Comparison of ENCODE assay signal across 8 cellular contexts in genomic region chr3:141940204-141940776, GRCh38.
DNase-seq lines count a peak whose midpoint lies in the region; ATAC-seq and TF ChIP-seq lines count a peak whose summit lies in the region.

No MANE protein-coding gene starts in this region.

- DNase-seq in DMS79 (lab: John Stamatoyannopoulos, UW) (peak; percentile 95), NCI-H1092 (lab: John Stamatoyannopoulos, UW) (peak; percentile 72), WERI-Rb-1 (peak; percentile 43), foreskin keratinocyte (peak; percentile 99 to 100)
- peak; percentile 51 for DNase-seq in stimulated activated CD4-positive, alpha-beta T cell treated with anti-CD3 and anti-CD28 coated beads, Interleukin-4, amount 100 ng/mL, for 24 hours
- DNase-seq in CD8-positive, alpha-beta memory T cell = no peak

- H3K4me3 Mint-ChIP-seq in CD8-positive, alpha-beta memory T cell = no peak overlapping the region

- no peaks in the 10 kb centered on the region for H3K9me3 ChIP-seq in WERI-Rb-1 (ENCODE audit: severe bottlenecking)
- no peaks in the 10 kb centered on the region for H3K9me3 ChIP-seq in CD8-positive, alpha-beta memory T cell (ENCODE audit: low read length)

- ATAC-seq in foreskin keratinocyte (peak; percentile 95), GM21367 (IDR thresholded peaks at IDR 0.05; ENCODE audit: unreplicated experiment) (no peak), GM18517 (IDR thresholded peaks at IDR 0.05; ENCODE audit: unreplicated experiment) (no peak)

- peak overlapping the region in 2 of 8 donors; percentile 27 to 38 for H3K27ac Mint-ChIP-seq in CD8-positive, alpha-beta memory T cell

- CTCF ChIA-PET in CD8-positive, alpha-beta memory T cell (lab: Charles Lee) = interaction anchor here (0.6 kb wide), 1 partner anchor 356 kb away, joined by 5 read pairs; no protein-coding TSS in a partner anchor

- H3K4me1 Mint-ChIP-seq in CD8-positive, alpha-beta memory T cell = no peaks in the 10 kb centered on the region

- H3K36me3 Mint-ChIP-seq in CD8-positive, alpha-beta memory T cell = no peaks in the 10 kb centered on the region

- H3K27me3 ChIP-seq in WERI-Rb-1 (ENCODE audit: insufficient read depth, low read depth, severe bottlenecking) = no peaks in the 10 kb centered on the region
- H3K27me3 ChIP-seq in foreskin keratinocyte = no peaks in the 10 kb centered on the region
- no peaks in the 10 kb centered on the region for H3K27me3 ChIP-seq in CD8-positive, alpha-beta memory T cell (ENCODE audit: insufficient read depth, low read length, poor library complexity, severe bottlenecking)

- POLR2A ChIA-PET in CD8-positive, alpha-beta memory T cell (lab: Charles Lee) = no interaction called here

- no peaks in the 10 kb centered on the region for H3K9me3 Mint-ChIP-seq in CD8-positive, alpha-beta memory T cell

- TF ChIP-seq CTCF in WERI-Rb-1 (IDR thresholded peaks at IDR 0.05; ENCODE audit: low read depth, low read length) = peak; percentile 28; the same call in 1 of the 2 replicates
- peak; percentile 52 for TF ChIP-seq CTCF in foreskin keratinocyte (conservative IDR thresholded peaks at IDR 0.05)

- no peaks in the 10 kb centered on the region for H3K36me3 ChIP-seq in WERI-Rb-1
- no peaks in the 10 kb centered on the region for H3K36me3 ChIP-seq in CD8-positive, alpha-beta memory T cell (ENCODE audit: insufficient read depth, low read length)

- H3K27ac ChIP-seq in WERI-Rb-1 (no peak overlapping the region), foreskin keratinocyte (peak overlapping the region; percentile 19)
- H3K27ac ChIP-seq in CD8-positive, alpha-beta memory T cell (ENCODE audit: low read depth, low read length) = no peak overlapping the region

- H3K4me1 ChIP-seq in foreskin keratinocyte = peaks cover 14% of the 10 kb centered on the region
- H3K4me1 ChIP-seq in CD8-positive, alpha-beta memory T cell (ENCODE audit: insufficient read depth, low read length) = no peaks in the 10 kb centered on the region

- no peaks in the 10 kb centered on the region for H3K27me3 Mint-ChIP-seq in CD8-positive, alpha-beta memory T cell

- no peak overlapping the region for H3K4me3 ChIP-seq in WERI-Rb-1 (ENCODE audit: low read depth, low read length)
- H3K4me3 ChIP-seq in CD8-positive, alpha-beta memory T cell (ENCODE audit: low read length) = no peak overlapping the region

Comparison
In these comparisons a context has a peak if more than half of its experiments do, and no peak if none do; other contexts are left out.
1. DNase-seq: peak in DMS79 (single experiment), NCI-H1092 (single experiment), WERI-Rb-1 (single experiment), foreskin keratinocyte (2 of 2) and stimulated activated CD4-positive, alpha-beta T cell treated with anti-CD3 and anti-CD28 coated beads, Interleukin-4, amount 100 ng/mL, for 24 hours (single experiment); none in CD8-positive, alpha-beta memory T cell (0 of 5).